ENCODE assay signal across 22 cellular contexts in the genomic region with DNA sequence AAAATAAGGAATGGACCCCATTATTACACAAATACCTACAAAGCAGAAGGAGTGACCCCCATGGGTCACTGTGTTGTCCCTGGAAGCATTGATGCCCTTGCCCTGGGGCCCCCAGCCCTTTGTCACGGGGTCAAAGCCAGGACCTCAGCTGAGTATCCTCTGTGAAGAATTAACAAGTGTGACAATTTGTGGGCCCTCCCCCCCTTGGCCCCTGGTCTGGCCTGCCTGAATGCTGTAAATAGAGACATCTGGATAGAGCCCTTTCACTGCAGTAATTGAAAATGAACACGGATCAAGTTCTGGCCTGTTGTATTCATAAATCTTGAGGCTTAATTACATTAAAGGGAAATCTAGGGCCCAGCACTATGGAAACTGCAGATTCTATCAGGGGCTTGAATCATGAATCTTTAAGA.
DNase-seq lines count a peak whose midpoint lies in the region; ATAC-seq, FAIRE-seq and TF ChIP-seq lines count a peak whose summit lies in the region.
"Had no signal": no experiment of that assay in that cellular context is flagged by ENCODE, and none has a peak within 500 bp of the region (broad histone marks: within the 10 kb centered on the region; RNA-seq: fewer than 3 reads in every experiment).

No MANE protein-coding gene starts in this region.

- H3K4me1 ChIP-seq in PC-3 (ENCODE audit: insufficient read depth, low read length), result peaks cover 5% of the 10 kb centered on the region; the same call in 1 of the 2 replicates
- H3K4me1 ChIP-seq: sigmoid colon, testis had no signal

- H3K9ac ChIP-seq in PC-3 (ENCODE audit: low read length), result no peak overlapping the region

- H4K20me1 ChIP-seq in PC-3 (ENCODE audit: low read length), result no peaks in the 10 kb centered on the region

- peak; percentile 15 for DNase-seq in NCI-H2029 (lab: John Stamatoyannopoulos, UW)
- DNase-seq in NCI-H2029 treated with DMSO at 0.1 percent for 48 hours (lab: John Stamatoyannopoulos, UW), result no peak
- peak; percentile 69 for DNase-seq in NCI-H2196 (lab: John Stamatoyannopoulos, UW; ENCODE audit: unreplicated experiment)
- peak; percentile 35 for DNase-seq in WERI-Rb-1
- no peak for DNase-seq in PC-3
- DNase-seq in urothelium cell line (ENCODE audit: low spot score), result no peak
- DNase-seq in activated CD8-positive, alpha-beta T cell treated with anti-CD3 and anti-CD28 coated beads for 36 hours, result no peak
- DNase-seq: 8988T; activated CD4-positive, alpha-beta T cell treated with anti-CD3 and anti-CD28 coated beads for 36 hours; activated CD8-positive, alpha-beta memory T cell treated with anti-CD3 and anti-CD28 coated beads, Interleukin-2, amount 50 U/mL, for 48 hours; mesenchymal stem cell; SHP77 treated with DMSO at 0.1 percent for 48 hours; sigmoid colon; stimulated activated CD4-positive, alpha-beta T cell treated with anti-CD3 and anti-CD28 coated beads, Interleukin-2, amount 100 ng/mL, for 48 hours; stimulated activated CD8-positive, alpha-beta memory T cell treated with anti-CD3 and anti-CD28 coated beads, Interleukin-4, amount 100 ng/mL, for 48 hours; T-helper 9 cell; testis had no signal

- ATAC-seq in PC-3 (no peak), HG03442 (IDR thresholded peaks at IDR 0.05; ENCODE audit: unreplicated experiment) (no peak)
- ATAC-seq in activated CD8-positive, alpha-beta T cell treated with anti-CD3 and anti-CD28 coated beads for 36 hours, result no peak
- ATAC-seq: activated CD4-positive, alpha-beta T cell treated with anti-CD3 and anti-CD28 coated beads for 36 hours had no signal

- H3K4me3 Mint-ChIP-seq in activated CD8-positive, alpha-beta T cell treated with anti-CD3 and anti-CD28 coated beads for 36 hours, result no peak overlapping the region
- H3K4me3 Mint-ChIP-seq: activated CD4-positive, alpha-beta T cell treated with anti-CD3 and anti-CD28 coated beads for 36 hours; activated naive CD4-positive, alpha-beta T cell treated with anti-CD3 and anti-CD28 coated beads, Interleukin-2, amount 50 U/mL, for 24 hours had no signal

- CTCF ChIA-PET in PC-3 (lab: Charles Lee), result no interaction called here
- CTCF ChIA-PET in activated CD8-positive, alpha-beta T cell treated with anti-CD3 and anti-CD28 coated beads for 36 hours (lab: Charles Lee), result no interaction called here

- intact Hi-C loops in PC-3 (cut with micrococcal nuclease), result no loop called here
- intact Hi-C loops in activated CD8-positive, alpha-beta T cell treated with anti-CD3 and anti-CD28 coated beads for 36 hours (cut with micrococcal nuclease), result no loop called here

- H3K4me1 Mint-ChIP-seq in activated CD8-positive, alpha-beta T cell treated with anti-CD3 and anti-CD28 coated beads for 36 hours (ENCODE audit: low read depth), result no peaks in the 10 kb centered on the region
- H3K4me1 Mint-ChIP-seq: activated CD4-positive, alpha-beta T cell treated with anti-CD3 and anti-CD28 coated beads for 36 hours; activated naive CD4-positive, alpha-beta T cell treated with anti-CD3 and anti-CD28 coated beads, Interleukin-2, amount 50 U/mL, for 24 hours had no signal

- no TSS peak for BruUV-seq in PC-3 (replicated peaks; lab: Mats Ljungman, UMichigan)

- no peak overlapping the region for H3K27ac Mint-ChIP-seq in activated CD8-positive, alpha-beta T cell treated with anti-CD3 and anti-CD28 coated beads for 36 hours
- H3K27ac Mint-ChIP-seq: activated CD4-positive, alpha-beta T cell treated with anti-CD3 and anti-CD28 coated beads for 36 hours; activated naive CD4-positive, alpha-beta T cell treated with anti-CD3 and anti-CD28 coated beads, Interleukin-2, amount 50 U/mL, for 24 hours had no signal

- no peak overlapping the region for H3K27ac ChIP-seq in WERI-Rb-1
- H3K27ac ChIP-seq in PC-3 (ENCODE audit: low read length), result no peak overlapping the region
- H3K27ac ChIP-seq: C4-2B, sigmoid colon, testis had no signal

- no peaks in the 10 kb centered on the region for H3K27me3 Mint-ChIP-seq in activated CD8-positive, alpha-beta T cell treated with anti-CD3 and anti-CD28 coated beads for 36 hours
- H3K27me3 Mint-ChIP-seq: activated CD4-positive, alpha-beta T cell treated with anti-CD3 and anti-CD28 coated beads for 36 hours; activated naive CD4-positive, alpha-beta T cell treated with anti-CD3 and anti-CD28 coated beads, Interleukin-2, amount 50 U/mL, for 24 hours had no signal

- no peak overlapping the region for H2AFZ ChIP-seq in PC-3 (ENCODE audit: low read length)

- H3K27me3 ChIP-seq in WERI-Rb-1 (ENCODE audit: insufficient read depth, low read depth, severe bottlenecking), result no peaks in the 10 kb centered on the region
- peaks cover 18% of the 10 kb centered on the region for H3K27me3 ChIP-seq in PC-3 (ENCODE audit: low read length)
- H3K27me3 ChIP-seq: sigmoid colon, testis had no signal

- no peak for TF ChIP-seq CTCF in WERI-Rb-1 (IDR thresholded peaks at IDR 0.05; ENCODE audit: low read depth, low read length)
- TF ChIP-seq CTCF in PC-3 (conservative IDR thresholded peaks at IDR 0.05; ENCODE audit: low read depth, low read length), result no peak
- no peak for TF ChIP-seq CTCF in activated CD8-positive, alpha-beta T cell treated with anti-CD3 and anti-CD28 coated beads for 36 hours (IDR thresholded peaks at IDR 0.05)

- POLR2A ChIA-PET in PC-3 (lab: Charles Lee; ENCODE audit: unreplicated experiment), result no interaction called here
- POLR2A ChIA-PET in activated CD8-positive, alpha-beta T cell treated with anti-CD3 and anti-CD28 coated beads for 36 hours (lab: Charles Lee), result no interaction called here

- H3K36me3 Mint-ChIP-seq in activated CD8-positive, alpha-beta T cell treated with anti-CD3 and anti-CD28 coated beads for 36 hours (ENCODE audit: low read depth), result peaks cover 13% of the 10 kb centered on the region

- no peaks in the 10 kb centered on the region for H3K79me2 ChIP-seq in PC-3 (ENCODE audit: low read length)

- H3K4me3 ChIP-seq in WERI-Rb-1 (ENCODE audit: low read depth, low read length) (no peak overlapping the region), PC-3 (ENCODE audit: low read length) (no peak overlapping the region)
- H3K4me3 ChIP-seq: sigmoid colon, testis had no signal

- no peak for FAIRE-seq in urothelium cell line (lab: Jason Lieb, UNC)
- FAIRE-seq: H1, islet of Langerhans had no signal

- H3K9me3 Mint-ChIP-seq in activated CD8-positive, alpha-beta T cell treated with anti-CD3 and anti-CD28 coated beads for 36 hours, result peaks cover 16% of the 10 kb centered on the region

- no peaks in the 10 kb centered on the region for H3K36me3 ChIP-seq in WERI-Rb-1
- H3K36me3 ChIP-seq in PC-3 (ENCODE audit: low read depth, low read length), result no peaks in the 10 kb centered on the region
- H3K36me3 ChIP-seq: sigmoid colon had no signal

- no peaks in the 10 kb centered on the region for H3F3A ChIP-seq in PC-3 (ENCODE audit: low read length, unreplicated experiment)

- no peak overlapping the region for H3K4me2 ChIP-seq in PC-3 (ENCODE audit: low read length)

- H3K9me3 ChIP-seq in WERI-Rb-1 (ENCODE audit: severe bottlenecking), result no peaks in the 10 kb centered on the region
- H3K9me3 ChIP-seq in PC-3 (ENCODE audit: low read length), result no peaks in the 10 kb centered on the region
- H3K9me3 ChIP-seq: sigmoid colon, testis had no signal

- no peaks in the 10 kb centered on the region for H3K9me2 ChIP-seq in PC-3 (replicated peaks; ENCODE audit: low read length)

Comparison
In these comparisons a context has a peak if more than half of its experiments do, and no peak if none do; other contexts are left out.
1. DNase-seq: peak in NCI-H2029 (single experiment), NCI-H2196 (single experiment) and WERI-Rb-1 (single experiment); none in NCI-H2029 treated with DMSO at 0.1 percent for 48 hours (single experiment), PC-3 (single experiment), urothelium cell line (single experiment) and activated CD8-positive, alpha-beta T cell treated with anti-CD3 and anti-CD28 coated beads for 36 hours (single experiment).